Comparison of ENCODE assay signal across 23 cellular contexts in the genomic region with DNA sequence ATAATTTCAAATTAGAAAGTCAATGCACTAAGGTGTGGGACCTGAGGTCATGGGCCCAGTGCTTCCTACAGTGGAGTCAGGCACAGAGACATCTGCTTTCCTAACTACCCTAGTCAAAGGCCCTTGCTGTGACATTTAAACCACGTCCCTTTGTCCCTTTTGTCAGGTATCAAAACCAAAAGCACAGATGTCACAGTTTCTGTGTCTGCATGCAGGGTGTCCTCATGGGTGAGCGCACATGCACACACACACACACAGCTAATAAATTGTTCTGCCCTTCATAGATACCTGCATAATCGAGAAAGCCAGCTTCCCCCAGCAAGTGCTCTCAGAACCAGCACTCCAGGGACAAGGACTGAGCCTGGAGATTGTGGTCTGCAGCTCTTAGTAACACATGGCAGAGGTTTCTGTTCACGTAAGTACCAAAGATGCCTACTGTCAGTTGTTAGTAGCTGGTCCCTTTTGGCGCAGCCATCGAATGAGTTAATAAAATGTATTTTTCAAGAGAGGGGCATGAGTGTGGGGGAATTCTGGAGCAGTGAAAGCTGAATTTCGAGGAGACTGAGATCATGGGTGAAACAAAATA. TPM values are rescaled to one million over a fixed set of nuclear protein-coding genes. Genes with fewer than 3 reads are reported as not detected.
DNase-seq lines count a peak whose midpoint lies in the region; ATAC-seq and TF ChIP-seq lines count a peak whose summit lies in the region.
"Had no signal": no experiment of that assay in that cellular context is flagged by ENCODE, and none has a peak within 500 bp of the region (broad histone marks: within the 10 kb centered on the region; RNA-seq: fewer than 3 reads in every experiment).

No MANE protein-coding gene starts in this region.

- no peak overlapping the region for H3K14ac ChIP-seq in H9 (ENCODE audit: insufficient read depth, low read length)

- no peaks in the 10 kb centered on the region for H3K23me2 ChIP-seq in H9 (ENCODE audit: insufficient read length, low read depth, low read length, poor library complexity, severe bottlenecking)

- no peak overlapping the region for H2BK15ac ChIP-seq in H9 (ENCODE audit: low read depth, low read length)

- CTCF ChIA-PET in GM10248 (lab: Yijun Ruan, JAX), result interaction anchor here (1.5 kb wide), 1 partner anchor 9 kb away, joined by 3 read pairs; no protein-coding TSS in a partner anchor

- DNase-seq in GM10248 (ENCODE audit: extremely low spot score), result peak; percentile 17
- peak; percentile 57 for DNase-seq in NCI-H2171 (lab: John Stamatoyannopoulos, UW)
- DNase-seq in MV-4-11 (lab: John Stamatoyannopoulos, UW), result no peak
- DNase-seq in DMS 273 (lab: John Stamatoyannopoulos, UW; ENCODE audit: unreplicated experiment), result no peak
- no peak for DNase-seq in H9
- DNase-seq in NCI-H1105 treated with DMSO at 0.1 percent for 48 hours (lab: John Stamatoyannopoulos, UW), result no peak
- DNase-seq: activated B cell treated with CpG ODN at 0.5 μM for 24 hours; activated CD8-positive, alpha-beta T cell treated with anti-CD3 and anti-CD28 coated beads, Interleukin-2, amount 10 ng/mL, durations not matched to agents 7 days and 5 days; activated naive CD4-positive, alpha-beta T cell treated with anti-CD3 and anti-CD28 coated beads, Interleukin-2, amount 50 U/mL, for 16 hours; activated T-cell treated with anti-CD3 and anti-CD28 coated beads, Interleukin-2, amount 50 U/mL, for 4 hours; Caco-2; endodermal cell; left ventricle myocardium inferior; mucosa of descending colon; NCI-H1048; NCI-H510A treated with DMSO at 0.1 percent for 48 hours; T-helper 2 cell; tibial artery had no signal

- no peak overlapping the region for H2AFZ ChIP-seq in H9 (ENCODE audit: low read length)

- no peak overlapping the region for H3K18ac ChIP-seq in H9 (ENCODE audit: insufficient read length, low read depth, low read length)

- no peak overlapping the region for H3K4me2 ChIP-seq in H9 (ENCODE audit: insufficient read depth, insufficient read length, low read length)
- H3K4me2 ChIP-seq: KMS-11 had no signal

- H2BK20ac ChIP-seq in H9 (ENCODE audit: low read depth, low read length, poor library complexity, severe bottlenecking), result no peak overlapping the region

- no peaks in the 10 kb centered on the region for H3K9me3 ChIP-seq in H9 (ENCODE audit: control insufficient read depth, low read depth, low read length)
- H3K9me3 ChIP-seq: Caco-2, left ventricle myocardium inferior, mucosa of descending colon, tibial artery had no signal

- H3K36me3 Mint-ChIP-seq in H9 (ENCODE audit: insufficient read depth in 1 of 3, low read depth in 3 of 3), result no peaks in the 10 kb centered on the region
- H3K36me3 Mint-ChIP-seq: stimulated activated effector memory CD8-positive, alpha-beta T cell treated with anti-CD3 and anti-CD28 coated beads, Interleukin-12 subunit alpha, Interleukin-12 subunit beta, amount 100 ng/mL, for 72 hours had no signal

- no peak overlapping the region for H2BK12ac ChIP-seq in H9 (ENCODE audit: insufficient read length, low read depth, low read length)

- H3T11ph ChIP-seq in H9 (ENCODE audit: low read length), result no peak overlapping the region

- no peaks in the 10 kb centered on the region for H3K27me3 ChIP-seq in H9 (ENCODE audit: insufficient read depth, low read length)
- H3K27me3 ChIP-seq: tibial artery had no signal

- H2BK5ac ChIP-seq in H9 (ENCODE audit: insufficient read length, low read length), result no peak overlapping the region

- H3K4ac ChIP-seq in H9 (ENCODE audit: low read depth, low read length), result no peak overlapping the region

- H2BK120ac ChIP-seq in H9 (ENCODE audit: low read depth, low read length, poor library complexity, severe bottlenecking), result no peak overlapping the region

- no peaks in the 10 kb centered on the region for H3K79me1 ChIP-seq in H9 (ENCODE audit: insufficient read depth, low read depth, low read length, poor library complexity, severe bottlenecking)

- H3K4me1 ChIP-seq in H9 (ENCODE audit: insufficient read depth, low read length), result no peaks in the 10 kb centered on the region
- H3K4me1 ChIP-seq: Caco-2, left ventricle myocardium inferior, tibial artery had no signal

- no peak overlapping the region for H4K91ac ChIP-seq in H9 (ENCODE audit: insufficient read length, low read depth, low read length)

- WGBS in H9 (ENCODE audit: extremely low coverage, insufficient read length, low lambda C conversion rate), result no CpG with 5 or more reads among the region's 7 CpGs

- peaks cover 2% of the 10 kb centered on the region; the same call in 1 of the 2 replicates for H3K79me2 ChIP-seq in H9 (ENCODE audit: insufficient read depth, low read length)

- H3K4me3 Mint-ChIP-seq in H9, result no peak overlapping the region
- H3K4me3 Mint-ChIP-seq: activated B cell treated with CpG ODN at 0.5 μM for 24 hours; activated CD8-positive, alpha-beta T cell treated with anti-CD3 and anti-CD28 coated beads, Interleukin-2, amount 10 ng/mL, durations not matched to agents 7 days and 5 days; activated T-cell treated with anti-CD3 and anti-CD28 coated beads, Interleukin-2, amount 50 U/mL, for 4 hours; endodermal cell; stimulated activated effector memory CD8-positive, alpha-beta T cell treated with anti-CD3 and anti-CD28 coated beads, Interleukin-12 subunit alpha, Interleukin-12 subunit beta, amount 100 ng/mL, for 72 hours had no signal

- peak; percentile 53 for ATAC-seq in GM18502 (IDR thresholded peaks at IDR 0.05; ENCODE audit: poor library complexity, unreplicated experiment)
- ATAC-seq in GM21737 (IDR thresholded peaks at IDR 0.05; ENCODE audit: unreplicated experiment), result peak; percentile 58
- ATAC-seq: activated CD8-positive, alpha-beta T cell treated with anti-CD3 and anti-CD28 coated beads, Interleukin-2, amount 10 ng/mL, durations not matched to agents 7 days and 5 days; activated T-cell treated with anti-CD3 and anti-CD28 coated beads, Interleukin-2, amount 50 U/mL, for 4 hours; mucosa of descending colon; stimulated activated effector memory CD8-positive, alpha-beta T cell treated with anti-CD3 and anti-CD28 coated beads, Interleukin-12 subunit alpha, Interleukin-12 subunit beta, amount 100 ng/mL, for 72 hours had no signal

- no peak overlapping the region for H3K27ac ChIP-seq in H9 (ENCODE audit: insufficient read length, low read depth, low read length)
- H3K27ac ChIP-seq: KMS-11, left ventricle myocardium inferior, tibial artery had no signal

- peaks cover 29 to 31% of the 10 kb centered on the region in 2 experiments for H3K4me1 Mint-ChIP-seq in H9
- H3K4me1 Mint-ChIP-seq: activated B cell treated with CpG ODN at 0.5 μM for 24 hours; stimulated activated effector memory CD8-positive, alpha-beta T cell treated with anti-CD3 and anti-CD28 coated beads, Interleukin-12 subunit alpha, Interleukin-12 subunit beta, amount 100 ng/mL, for 72 hours had no signal

- no peak overlapping the region for H4K5ac ChIP-seq in H9 (ENCODE audit: insufficient read length, low read depth, low read length)

- H4K20me1 ChIP-seq in H9 (ENCODE audit: control insufficient read depth, insufficient read depth, insufficient read length), result no peaks in the 10 kb centered on the region

- no peak overlapping the region for H3K23ac ChIP-seq in H9 (ENCODE audit: insufficient read length, low read depth, low read length)

- TF ChIP-seq CTCF in GM10248 (IDR thresholded peaks at IDR 0.05; ENCODE audit: control extremely low read depth, extremely low read depth, low read depth, missing control alignments) (no peak), H9 (conservative IDR thresholded peaks at IDR 0.05) (no peak)

- H3K56ac ChIP-seq in H9 (ENCODE audit: insufficient read length, low read depth, low read length), result no peak overlapping the region

- no peaks in the 10 kb centered on the region for H3K9me3 Mint-ChIP-seq in H9
- H3K9me3 Mint-ChIP-seq: activated B cell treated with CpG ODN at 0.5 μM for 24 hours; activated T-cell treated with anti-CD3 and anti-CD28 coated beads, Interleukin-2, amount 50 U/mL, for 4 hours; endodermal cell; stimulated activated effector memory CD8-positive, alpha-beta T cell treated with anti-CD3 and anti-CD28 coated beads, Interleukin-12 subunit alpha, Interleukin-12 subunit beta, amount 100 ng/mL, for 72 hours had no signal

- no peak overlapping the region for H4K8ac ChIP-seq in H9 (replicated peaks; ENCODE audit: insufficient read length, low read depth, low read length)

- no peak overlapping the region for H3K9ac ChIP-seq in H9 (ENCODE audit: extremely low read depth, insufficient read length, low read length)
- H3K9ac ChIP-seq: KMS-11 had no signal

- H3K27me3 Mint-ChIP-seq in H9 (ENCODE audit: low read depth), result peaks cover 34% of the 10 kb centered on the region

- H3K27ac Mint-ChIP-seq in H9, result no peak overlapping the region
- H3K27ac Mint-ChIP-seq: activated B cell treated with CpG ODN at 0.5 μM for 24 hours; activated CD8-positive, alpha-beta T cell treated with anti-CD3 and anti-CD28 coated beads, Interleukin-2, amount 10 ng/mL, durations not matched to agents 7 days and 5 days; endodermal cell; stimulated activated effector memory CD8-positive, alpha-beta T cell treated with anti-CD3 and anti-CD28 coated beads, Interleukin-12 subunit alpha, Interleukin-12 subunit beta, amount 100 ng/mL, for 72 hours had no signal

- POLR2A ChIA-PET in GM10248 (lab: Yijun Ruan, JAX), result no interaction called here

- H2AK5ac ChIP-seq in H9 (ENCODE audit: insufficient read length, low read length), result no peak overlapping the region

RNA-seq across cellular contexts. Expression of a gene that starts 25.7 kb away (rescaled TPM):
- 0.02 TPM in 1 of 2 replicates, not detected in the other for total RNA-seq in H9 (2021)
- total RNA-seq: activated CD8-positive, alpha-beta T cell treated with anti-CD3 and anti-CD28 coated beads, Interleukin-2, amount 10 ng/mL, durations not matched to agents 7 days and 5 days; activated T-cell treated with anti-CD3 and anti-CD28 coated beads, Interleukin-2, amount 50 U/mL, for 4 hours; Caco-2; fibroblast of lung had no signal

Comparison
In these comparisons a context has a peak if more than half of its experiments do, and no peak if none do; other contexts are left out.
1. DNase-seq: peak in GM10248 (single experiment) and NCI-H2171 (single experiment); none in MV-4-11 (single experiment), DMS 273 (single experiment), H9 (single experiment) and NCI-H1105 treated with DMSO at 0.1 percent for 48 hours (single experiment).